ENCODE assay signal across 3 cellular contexts in genomic region chr19:31095100-31095804, GRCh38.
TF ChIP-seq lines count a peak whose summit lies in the region.

No MANE protein-coding gene starts in this region.

TF ChIP-seq in GM12891, 5 proteins besides CTCF, POLR2A, EP300 and RAD21 (continued from another document):
- TF ChIP-seq POLR2AphosphoS5 (IDR thresholded peaks at IDR 0.05; ENCODE audit: low read depth, low read length) = no peak
- TF ChIP-seq SPI1 (IDR thresholded peaks at IDR 0.05; ENCODE audit: low read depth, low read length) = no peak
- no peak for TF ChIP-seq POU2F2 (IDR thresholded peaks at IDR 0.05; ENCODE audit: low read depth, low read length)

TF ChIP-seq in IMR-90, 13 proteins besides CTCF, POLR2A, EP300 and RAD21 (continued from another document):
- TF ChIP-seq NFE2L2 (IDR thresholded peaks at IDR 0.05; ENCODE audit: low read depth, low read length) = no peak

TF ChIP-seq in H1, 55 proteins besides CTCF, POLR2A, EP300 and RAD21 (continued from another document):
- no peak for TF ChIP-seq SIN3A (conservative IDR thresholded peaks at IDR 0.05 in 1 of 2, IDR thresholded peaks at IDR 0.05 in 1 of 2; ENCODE audit: low read depth in 1 of 2, low read length in 2 of 2)
- TF ChIP-seq MAX (IDR thresholded peaks at IDR 0.05) = no peak
- no peak for TF ChIP-seq CBX5 (IDR thresholded peaks at IDR 0.05; ENCODE audit: low read depth, low read length)
- TF ChIP-seq SIX5 (IDR thresholded peaks at IDR 0.05; ENCODE audit: low read depth, low read length) = no peak
TF ChIP-seq in H1: peak in this region for 0.
